In genomic region chr3:46913644-46914043, GRCh38 we compare ENCODE assay signal across 10 cellular contexts. TPM values are rescaled to one million over a fixed set of nuclear protein-coding genes. Genes with fewer than 3 reads are reported as not detected.
A peak's percentile ranks its signal among the peaks of the same experiment; 100 is the strongest.
DNase-seq lines count a peak whose midpoint lies in the region; ATAC-seq and TF ChIP-seq lines count a peak whose summit lies in the region.
"Had no signal": no experiment of that assay in that cellular context is flagged by ENCODE, and none has a peak within 500 bp of the region (broad histone marks: within the 10 kb centered on the region; RNA-seq: fewer than 3 reads in every experiment).

No MANE protein-coding gene starts in this region.

- POLR2A ChIA-PET in activated CD4-positive, alpha-beta T cell treated with anti-CD3 and anti-CD28 coated beads, Interleukin-2, amount 10 ng/mL, durations not matched to agents 7 days and 5 days (lab: Charles Lee) = no interaction called here

- H3K36me3 ChIP-seq in upper lobe of right lung = peaks cover 15% of the 10 kb centered on the region

- H3K27me3 ChIP-seq in upper lobe of right lung = no peaks in the 10 kb centered on the region

- ATAC-seq in upper lobe of right lung (peak; percentile 26), HG03139 (IDR thresholded peaks at IDR 0.05; ENCODE audit: unreplicated experiment) (no peak), HG02571 (IDR thresholded peaks at IDR 0.05; ENCODE audit: unreplicated experiment) (no peak)
- ATAC-seq: Panc1 had no signal

- H3K27me3 Mint-ChIP-seq in activated CD4-positive, alpha-beta T cell treated with anti-CD3 and anti-CD28 coated beads, Interleukin-2, amount 10 ng/mL, durations not matched to agents 7 days and 5 days = no peaks in the 10 kb centered on the region
- H3K27me3 Mint-ChIP-seq: activated T-helper 17 cell treated with anti-CD3 and anti-CD28 coated beads, Interleukin-2, amount 50 U/mL, for 72 hours had no signal

- DNase-seq in activated CD4-positive, alpha-beta T cell treated with anti-CD3 and anti-CD28 coated beads, Interleukin-2, amount 10 ng/mL, durations not matched to agents 7 days and 5 days = no peak
- no peak for DNase-seq in activated CD4-positive, alpha-beta T cell treated with anti-CD3 and anti-CD28 coated beads, Interleukin-2, amount 50 U/mL, for 48 hours
- DNase-seq in RPMI7951 (ENCODE audit: low read depth) = peak; percentile 79
- DNase-seq in fibroblast of villous mesenchyme (ENCODE audit: low read depth) = peak; percentile 69
- DNase-seq in upper lobe of right lung = peak; percentile 54
- no peak for DNase-seq in Kasumi-1 (lab: John Stamatoyannopoulos, UW)

- TF ChIP-seq CTCF in fibroblast of villous mesenchyme (IDR thresholded peaks at IDR 0.05; ENCODE audit: insufficient read depth, low read depth, low read length) = no peak
- no peak for TF ChIP-seq CTCF in upper lobe of right lung (IDR thresholded peaks at IDR 0.05)

- H3K27ac Mint-ChIP-seq in activated CD4-positive, alpha-beta T cell treated with anti-CD3 and anti-CD28 coated beads, Interleukin-2, amount 10 ng/mL, durations not matched to agents 7 days and 5 days = peak overlapping the region; percentile 21
- H3K27ac Mint-ChIP-seq: activated T-helper 17 cell treated with anti-CD3 and anti-CD28 coated beads, Interleukin-2, amount 50 U/mL, for 72 hours had no signal

- intact Hi-C loops in upper lobe of right lung (cut with DNase I) = no loop called here

- peaks cover 17% of the 10 kb centered on the region for H3K4me1 Mint-ChIP-seq in activated CD4-positive, alpha-beta T cell treated with anti-CD3 and anti-CD28 coated beads, Interleukin-2, amount 10 ng/mL, durations not matched to agents 7 days and 5 days

- H3K4me3 ChIP-seq in fibroblast of villous mesenchyme (ENCODE audit: low read depth, low read length) = no peak overlapping the region
- no peak overlapping the region for H3K4me3 ChIP-seq in upper lobe of right lung

- CTCF ChIA-PET in activated CD4-positive, alpha-beta T cell treated with anti-CD3 and anti-CD28 coated beads, Interleukin-2, amount 10 ng/mL, durations not matched to agents 7 days and 5 days (lab: Charles Lee) = interaction anchor here (1.9 kb wide), 2 partner anchors 17 to 18 kb away, joined by 7 read pairs; no protein-coding TSS in a partner anchor

- H3K4me1 ChIP-seq in upper lobe of right lung = peaks cover 8% of the 10 kb centered on the region

- H3K9me3 ChIP-seq in upper lobe of right lung = no peaks in the 10 kb centered on the region

- peaks cover 25% of the 10 kb centered on the region for H3K36me3 Mint-ChIP-seq in activated CD4-positive, alpha-beta T cell treated with anti-CD3 and anti-CD28 coated beads, Interleukin-2, amount 10 ng/mL, durations not matched to agents 7 days and 5 days (ENCODE audit: low read depth)

- no peak overlapping the region for H3K27ac ChIP-seq in upper lobe of right lung

- no peaks in the 10 kb centered on the region for H3K9me3 Mint-ChIP-seq in activated CD4-positive, alpha-beta T cell treated with anti-CD3 and anti-CD28 coated beads, Interleukin-2, amount 10 ng/mL, durations not matched to agents 7 days and 5 days
- H3K9me3 Mint-ChIP-seq: activated T-helper 17 cell treated with anti-CD3 and anti-CD28 coated beads, Interleukin-2, amount 50 U/mL, for 72 hours had no signal

- no peak overlapping the region for H3K4me3 Mint-ChIP-seq in activated CD4-positive, alpha-beta T cell treated with anti-CD3 and anti-CD28 coated beads, Interleukin-2, amount 10 ng/mL, durations not matched to agents 7 days and 5 days
- H3K4me3 Mint-ChIP-seq: activated T-helper 17 cell treated with anti-CD3 and anti-CD28 coated beads, Interleukin-2, amount 50 U/mL, for 72 hours had no signal

RNA-seq across cellular contexts. Expression of gene PTH1R, which starts 36.1 kb away (rescaled TPM):
- total RNA-seq in activated CD4-positive, alpha-beta T cell treated with anti-CD3 and anti-CD28 coated beads, Interleukin-2, amount 10 ng/mL, durations not matched to agents 7 days and 5 days = not detected
- not detected in 2 replicates for total RNA-seq in RPMI7951 (2014; rRNA removed; shearing (Covaris generic))
- total RNA-seq in fibroblast of villous mesenchyme (2.3 and 2.6 TPM in 2 replicates), upper lobe of right lung (14.9 TPM)
- total RNA-seq: activated T-helper 17 cell treated with anti-CD3 and anti-CD28 coated beads, Interleukin-2, amount 50 U/mL, for 72 hours had no signal

RNA-seq across cellular contexts. Expression of gene MYL3, which starts 50.4 kb away (rescaled TPM):
- total RNA-seq in activated CD4-positive, alpha-beta T cell treated with anti-CD3 and anti-CD28 coated beads, Interleukin-2, amount 10 ng/mL, durations not matched to agents 7 days and 5 days = not detected
- total RNA-seq in RPMI7951 (2014; rRNA removed; shearing (Covaris generic)) = not detected in 2 replicates
- total RNA-seq in fibroblast of villous mesenchyme (0.97 and 1.7 TPM in 2 replicates), upper lobe of right lung (3.8 TPM)
- total RNA-seq: activated T-helper 17 cell treated with anti-CD3 and anti-CD28 coated beads, Interleukin-2, amount 50 U/mL, for 72 hours had no signal

Comparison
In these comparisons a context has a peak if more than half of its experiments do, and no peak if none do; other contexts are left out.
1. DNase-seq: peak in RPMI7951 (single experiment), fibroblast of villous mesenchyme (single experiment) and upper lobe of right lung (single experiment); none in activated CD4-positive, alpha-beta T cell treated with anti-CD3 and anti-CD28 coated beads, Interleukin-2, amount 10 ng/mL, durations not matched to agents 7 days and 5 days (single experiment), activated CD4-positive, alpha-beta T cell treated with anti-CD3 and anti-CD28 coated beads, Interleukin-2, amount 50 U/mL, for 48 hours (0 of 2) and Kasumi-1 (0 of 2).